ENCODE assay signal across 8 cellular contexts in genomic region chr5:148290271-148291195, GRCh38. TPM values are rescaled to one million over a fixed set of nuclear protein-coding genes. Genes with fewer than 3 reads are reported as not detected.
DNase-seq lines count a peak whose midpoint lies in the region; ATAC-seq and TF ChIP-seq lines count a peak whose summit lies in the region.

No MANE protein-coding gene starts in this region.

- no peaks in the 10 kb centered on the region for H3K4me1 ChIP-seq in gastrocnemius medialis

- in situ Hi-C loops in gastrocnemius medialis (cut with MboI; ENCODE audit: low sequenced_read_pairs in 4 of 4): no loop called here

- no peaks in the 10 kb centered on the region for H3K36me3 ChIP-seq in gastrocnemius medialis

- DNase-seq in D341Med (ENCODE audit: low spot score): peak; percentile 26
- peak; percentile 54 for DNase-seq in RKO (ENCODE audit: low spot score)
- no peak for DNase-seq in left ventricle myocardium superior
- no peak for DNase-seq in gastrocnemius medialis
- DNase-seq in activated CD4-positive, alpha-beta T cell treated with anti-CD3 and anti-CD28 coated beads, Interleukin-2, amount 50 U/mL, for 48 hours: no peak
- DNase-seq in T1000 (lab: John Stamatoyannopoulos, UW): no peak
- DNase-seq in NCI-H1048 (lab: John Stamatoyannopoulos, UW): no peak

- no peak overlapping the region for H3K4me3 ChIP-seq in gastrocnemius medialis

- no peak for TF ChIP-seq CTCF in gastrocnemius medialis (IDR thresholded peaks at IDR 0.05 in 4 of 5, conservative IDR thresholded peaks at IDR 0.05 in 1 of 5)

- no peak for TF ChIP-seq POLR2A in gastrocnemius medialis (IDR thresholded peaks at IDR 0.05)

- H3K27me3 ChIP-seq in gastrocnemius medialis: no peaks in the 10 kb centered on the region

- intact Hi-C loops in left ventricle myocardium superior (cut with micrococcal nuclease): no loop called here
- intact Hi-C loops in gastrocnemius medialis (cut with DNase I; ENCODE audit: low total_unique reads): no loop called here

- no peaks in the 10 kb centered on the region for H3K9me3 ChIP-seq in gastrocnemius medialis

- no peak overlapping the region for H3K27ac ChIP-seq in gastrocnemius medialis

- ATAC-seq in HG03342 (IDR thresholded peaks at IDR 0.05; ENCODE audit: unreplicated experiment) (peak; percentile 49), left ventricle myocardium superior (peak; percentile 65), gastrocnemius medialis (no peak)

RNA-seq across cellular contexts. Expression of gene SPINK7, which starts 21.7 kb away (rescaled TPM):
- total RNA-seq in left ventricle myocardium superior (not detected), gastrocnemius medialis (not detected)

RNA-seq across cellular contexts. Expression of gene SPINK13, which starts 21.9 kb away (rescaled TPM):
- not detected for total RNA-seq in left ventricle myocardium superior
- not detected for total RNA-seq in gastrocnemius medialis

RNA-seq across cellular contexts. Expression of gene SPINK9, which starts 44.8 kb away (rescaled TPM):
- 0.57 TPM for total RNA-seq in left ventricle myocardium superior
- not detected for total RNA-seq in gastrocnemius medialis

RNA-seq across cellular contexts. Expression of gene MARCOL, which starts 52.2 kb away (rescaled TPM):
- total RNA-seq in left ventricle myocardium superior: not detected
- not detected for total RNA-seq in gastrocnemius medialis

Comparison
In these comparisons a context has a peak if more than half of its experiments do, and no peak if none do; other contexts are left out.
1. DNase-seq: peak in D341Med (single experiment) and RKO (single experiment); none in left ventricle myocardium superior (single experiment), gastrocnemius medialis (0 of 2), activated CD4-positive, alpha-beta T cell treated with anti-CD3 and anti-CD28 coated beads, Interleukin-2, amount 50 U/mL, for 48 hours (0 of 2), T1000 (single experiment) and NCI-H1048 (single experiment).
2. ATAC-seq: peak in HG03342 (single experiment) and left ventricle myocardium superior (single experiment); none in gastrocnemius medialis (0 of 2).